ENCODE assay signal across 23 cellular contexts in the genomic region with DNA sequence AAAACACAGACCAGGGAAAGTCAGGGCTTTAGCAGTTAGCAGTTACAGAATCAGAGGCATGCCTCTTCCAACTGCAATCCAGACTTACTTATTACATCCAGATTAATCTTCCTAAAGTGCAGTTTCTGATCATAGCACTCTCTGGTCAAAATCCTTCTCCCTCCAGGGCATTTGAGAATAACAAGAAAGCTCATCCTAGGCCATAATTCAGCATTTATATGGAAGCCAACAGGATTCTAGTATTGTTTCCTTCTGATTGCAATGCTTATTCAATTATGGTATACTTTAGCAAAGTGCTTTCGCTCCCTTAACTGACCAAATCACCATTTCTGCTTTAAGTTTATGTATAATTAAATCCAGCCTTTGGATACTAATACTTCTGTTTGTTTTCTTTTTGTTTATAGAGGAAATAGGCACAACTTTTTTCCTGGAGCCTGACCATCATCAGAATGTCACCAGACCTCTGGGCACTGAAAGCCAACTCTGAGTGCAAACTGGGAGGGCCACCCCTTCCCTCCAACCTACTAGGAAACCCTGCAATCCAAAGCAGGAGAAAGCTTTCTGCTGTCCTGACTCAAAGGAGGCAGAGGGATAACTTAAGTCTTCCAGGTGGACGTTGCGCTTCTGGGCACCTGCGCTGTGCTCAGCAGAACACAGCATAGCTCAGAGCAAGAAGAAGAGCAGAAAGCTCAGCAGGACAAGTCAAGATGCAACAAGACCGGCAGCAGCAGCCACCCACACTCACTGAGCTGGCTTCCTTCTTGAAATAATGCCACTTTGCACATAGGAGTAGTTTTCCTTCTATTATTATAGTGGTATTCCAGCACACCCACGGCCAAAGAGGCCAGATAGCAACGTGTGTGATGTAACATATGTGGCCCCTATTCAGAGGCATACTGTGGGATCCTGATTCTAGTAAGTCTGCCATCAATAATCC.
"Had no signal": no experiment of that assay in that cellular context is flagged by ENCODE, and none has a peak within 500 bp of the region (broad histone marks: within the 10 kb centered on the region; RNA-seq: fewer than 3 reads in every experiment).

No MANE protein-coding gene starts in this region.

- H3K27me3 Mint-ChIP-seq: activated CD4-positive, alpha-beta T cell treated with anti-CD3 and anti-CD28 coated beads, Interleukin-2, amount 10 ng/mL, durations not matched to agents 7 days and 5 days; activated CD8-positive, alpha-beta memory T cell treated with anti-CD3 and anti-CD28 coated beads, Interleukin-2, amount 10 ng/mL, durations not matched to agents 7 days and 5 days; activated CD8-positive, alpha-beta T cell treated with anti-CD3 and anti-CD28 coated beads for 36 hours; central memory CD8-positive, alpha-beta T cell; naive thymus-derived CD4-positive, alpha-beta T cell; progenitor cell of endocrine pancreas had no signal

- DNase-seq: activated CD4-positive, alpha-beta T cell treated with anti-CD3 and anti-CD28 coated beads, Interleukin-2, amount 10 ng/mL, durations not matched to agents 7 days and 5 days; activated CD8-positive, alpha-beta memory T cell treated with anti-CD3 and anti-CD28 coated beads, Interleukin-2, amount 10 ng/mL, durations not matched to agents 7 days and 5 days; activated CD8-positive, alpha-beta T cell treated with anti-CD3 and anti-CD28 coated beads for 36 hours; activated T-cell treated with anti-CD3 and anti-CD28 coated beads, Interleukin-2, amount 50 U/mL, for 1 hour; adrenal gland; colonic mucosa; esophagus squamous epithelium; foreskin fibroblast; kidney; naive thymus-derived CD4-positive, alpha-beta T cell; retina; stimulated activated CD4-positive, alpha-beta T cell treated with anti-CD3 and anti-CD28 coated beads, Interleukin-4, amount 100 ng/mL, for 1 hour; stimulated activated naive CD8-positive, alpha-beta T cell treated with anti-CD3 and anti-CD28 coated beads, Interleukin-15, Interleukin-2, amounts not matched to agents 100 U/mL and 50 U/mL, for 24 hours; substantia nigra; tibial artery had no signal

- H3K4me1 ChIP-seq: adrenal gland, ascending aorta, colonic mucosa had no signal

- H3K36me3 ChIP-seq: adrenal gland, ascending aorta, colonic mucosa had no signal

- H3K9me3 Mint-ChIP-seq: activated CD4-positive, alpha-beta T cell treated with anti-CD3 and anti-CD28 coated beads, Interleukin-2, amount 10 ng/mL, durations not matched to agents 7 days and 5 days; activated CD8-positive, alpha-beta T cell treated with anti-CD3 and anti-CD28 coated beads for 36 hours; activated naive CD4-positive, alpha-beta T cell treated with anti-CD3 and anti-CD28 coated beads, Interleukin-2, amount 50 U/mL, for 72 hours; central memory CD8-positive, alpha-beta T cell; naive thymus-derived CD4-positive, alpha-beta T cell had no signal

- H3K27ac ChIP-seq: adrenal gland, ascending aorta, colonic mucosa, tibial artery, VCaP had no signal

- ATAC-seq: activated CD4-positive, CD25-positive, alpha-beta regulatory T cell treated with anti-CD3 and anti-CD28 coated beads, Interleukin-2, amount 50 U/mL, for 24 hours; activated CD8-positive, alpha-beta memory T cell treated with anti-CD3 and anti-CD28 coated beads, Interleukin-2, amount 10 ng/mL, durations not matched to agents 7 days and 5 days; activated CD8-positive, alpha-beta T cell treated with anti-CD3 and anti-CD28 coated beads for 36 hours; activated naive CD4-positive, alpha-beta T cell treated with anti-CD3 and anti-CD28 coated beads, Interleukin-2, amount 50 U/mL, for 72 hours; left lobe of liver; naive thymus-derived CD4-positive, alpha-beta T cell; stimulated activated naive CD8-positive, alpha-beta T cell treated with anti-CD3 and anti-CD28 coated beads, Interleukin-15, Interleukin-2, amounts not matched to agents 100 U/mL and 50 U/mL, for 24 hours had no signal

- H3K9me3 ChIP-seq: adrenal gland, ascending aorta, colonic mucosa, esophagus squamous epithelium, tibial artery had no signal

- H3K4me3 ChIP-seq: adrenal gland, ascending aorta, colonic mucosa, dorsolateral prefrontal cortex, esophagus squamous epithelium, tibial artery had no signal

- H3K27me3 ChIP-seq: adrenal gland, ascending aorta, colonic mucosa, dorsolateral prefrontal cortex, esophagus squamous epithelium, tibial artery had no signal

- H3K27ac Mint-ChIP-seq: activated CD4-positive, alpha-beta T cell treated with anti-CD3 and anti-CD28 coated beads, Interleukin-2, amount 10 ng/mL, durations not matched to agents 7 days and 5 days; activated CD8-positive, alpha-beta memory T cell treated with anti-CD3 and anti-CD28 coated beads, Interleukin-2, amount 10 ng/mL, durations not matched to agents 7 days and 5 days; activated CD8-positive, alpha-beta T cell treated with anti-CD3 and anti-CD28 coated beads for 36 hours; activated naive CD4-positive, alpha-beta T cell treated with anti-CD3 and anti-CD28 coated beads, Interleukin-2, amount 50 U/mL, for 72 hours; progenitor cell of endocrine pancreas had no signal

- H3K4me3 Mint-ChIP-seq: activated CD4-positive, alpha-beta T cell treated with anti-CD3 and anti-CD28 coated beads, Interleukin-2, amount 10 ng/mL, durations not matched to agents 7 days and 5 days; activated CD8-positive, alpha-beta memory T cell treated with anti-CD3 and anti-CD28 coated beads, Interleukin-2, amount 10 ng/mL, durations not matched to agents 7 days and 5 days; activated CD8-positive, alpha-beta T cell treated with anti-CD3 and anti-CD28 coated beads for 36 hours; central memory CD8-positive, alpha-beta T cell; naive thymus-derived CD4-positive, alpha-beta T cell had no signal
